1 cellular context compared by ENCODE assay signal in genomic region chr14:24365600-24366374, GRCh38.
A peak's percentile ranks its signal among the peaks of the same experiment; 100 is the strongest.
TF ChIP-seq lines count a peak whose summit lies in the region.

No MANE protein-coding gene starts in this region.

TF ChIP-seq in IMR-90, 13 proteins besides CTCF, POLR2A, EP300 and RAD21 (continued from another document):
- TF ChIP-seq, protein P1, sequence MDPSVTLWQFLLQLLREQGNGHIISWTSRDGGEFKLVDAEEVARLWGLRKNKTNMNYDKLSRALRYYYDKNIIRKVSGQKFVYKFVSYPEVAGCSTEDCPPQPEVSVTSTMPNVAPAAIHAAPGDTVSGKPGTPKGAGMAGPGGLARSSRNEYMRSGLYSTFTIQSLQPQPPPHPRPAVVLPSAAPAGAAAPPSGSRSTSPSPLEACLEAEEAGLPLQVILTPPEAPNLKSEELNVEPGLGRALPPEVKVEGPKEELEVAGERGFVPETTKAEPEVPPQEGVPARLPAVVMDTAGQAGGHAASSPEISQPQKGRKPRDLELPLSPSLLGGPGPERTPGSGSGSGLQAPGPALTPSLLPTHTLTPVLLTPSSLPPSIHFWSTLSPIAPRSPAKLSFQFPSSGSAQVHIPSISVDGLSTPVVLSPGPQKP (IDR thresholded peaks at IDR 0.05; ENCODE audit: borderline replicate concordance, low read depth, low read length), result no peak
- TF ChIP-seq FOS (IDR thresholded peaks at IDR 0.05; ENCODE audit: low read depth, low read length) (peak; percentile 3; the same call in 1 of the 2 replicates), CHD1 (IDR thresholded peaks at IDR 0.05; ENCODE audit: low read depth, low read length) (no peak)
